In genomic region chr1:58813361-58813760, GRCh38 we compare ENCODE assay signal across 13 cellular contexts. TPM values are rescaled to one million over a fixed set of nuclear protein-coding genes. Genes with fewer than 3 reads are reported as not detected.
DNase-seq lines count a peak whose midpoint lies in the region; ATAC-seq and TF ChIP-seq lines count a peak whose summit lies in the region.
"Had no signal": no experiment of that assay in that cellular context is flagged by ENCODE, and none has a peak within 500 bp of the region (broad histone marks: within the 10 kb centered on the region; RNA-seq: fewer than 3 reads in every experiment).

No MANE protein-coding gene starts in this region.

- H3K36me3 Mint-ChIP-seq in activated T-helper 1 cell treated with anti-CD3 and anti-CD28 coated beads, Interleukin-12 subunit alpha, Interleukin-12 subunit beta, Interleukin-2, Interleukin-4 antibody, amounts not matched to agents 30 ng/mL and 10 ng/mL and 1 ng/mL, durations not matched to agents 14 hours and 24 hours and 36 hours (ENCODE audit: low read depth) = peaks cover 1% of the 10 kb centered on the region
- H3K36me3 Mint-ChIP-seq in naive B cell = no peaks in the 10 kb centered on the region
- H3K36me3 Mint-ChIP-seq: activated naive CD8-positive, alpha-beta T cell treated with anti-CD3 and anti-CD28 coated beads, Interleukin-2, amount 10 ng/mL, durations not matched to agents 7 days and 5 days had no signal

- H3K36me3 ChIP-seq in heart right ventricle (no peaks in the 10 kb centered on the region), uterus (no peaks in the 10 kb centered on the region), adrenal gland (replicated peaks in 1 of 2) (no peaks in the 10 kb centered on the region)
- H3K36me3 ChIP-seq: BLaER1 had no signal

- TF ChIP-seq CTCF in heart right ventricle (IDR thresholded peaks at IDR 0.05) (no peak), uterus (IDR thresholded peaks at IDR 0.05) (no peak), adrenal gland (IDR thresholded peaks at IDR 0.05) (no peak)

- intact Hi-C loops in heart right ventricle (cut with DNase I) = loop anchor here in 6 of 10 donors (5.0 to 10.0 kb wide), 6 partner anchors 61 to 481 kb away; partner anchors contain the start of gene FGGY (in 1 of the 6)
- intact Hi-C loops in Right ventricle myocardium inferior (cut with DNase I) = no loop called here
- intact Hi-C loops in activated T-helper 1 cell treated with anti-CD3 and anti-CD28 coated beads, Interleukin-12 subunit alpha, Interleukin-12 subunit beta, Interleukin-2, Interleukin-4 antibody, amounts not matched to agents 30 ng/mL and 10 ng/mL and 1 ng/mL, durations not matched to agents 14 hours and 24 hours and 36 hours (cut with micrococcal nuclease) = no loop called here
- intact Hi-C loops in uterus (cut with DNase I; ENCODE audit: low total_unique reads) = no loop called here
- intact Hi-C loops in adrenal gland (cut with DNase I) = no loop called here

- 90 to 100% methylated on average over 1 of the region's 1 CpG for WGBS in heart right ventricle, 2 donors
- 73 to 87% (median 80%) methylated on average over 1 of the region's 1 CpG for WGBS in adrenal gland, 4 donors

- peak overlapping the region; percentile 56 for H3K4me3 Mint-ChIP-seq in activated T-helper 1 cell treated with anti-CD3 and anti-CD28 coated beads, Interleukin-12 subunit alpha, Interleukin-12 subunit beta, Interleukin-2, Interleukin-4 antibody, amounts not matched to agents 30 ng/mL and 10 ng/mL and 1 ng/mL, durations not matched to agents 14 hours and 24 hours and 36 hours
- H3K4me3 Mint-ChIP-seq in naive B cell = peak overlapping the region in 5 of 8 donors; percentile 32 to 99 (median 68)

- ATAC-seq in heart right ventricle = no peak
- no peak for ATAC-seq in Right ventricle myocardium inferior
- no peak for ATAC-seq in naive B cell (ENCODE audit: low read depth in 2 of 2)

- H3K27me3 Mint-ChIP-seq in activated T-helper 1 cell treated with anti-CD3 and anti-CD28 coated beads, Interleukin-12 subunit alpha, Interleukin-12 subunit beta, Interleukin-2, Interleukin-4 antibody, amounts not matched to agents 30 ng/mL and 10 ng/mL and 1 ng/mL, durations not matched to agents 14 hours and 24 hours and 36 hours (ENCODE audit: insufficient read depth) = no peaks in the 10 kb centered on the region
- no peaks in the 10 kb centered on the region for H3K27me3 Mint-ChIP-seq in naive B cell
- H3K27me3 Mint-ChIP-seq: activated naive CD8-positive, alpha-beta T cell treated with anti-CD3 and anti-CD28 coated beads, Interleukin-2, amount 10 ng/mL, durations not matched to agents 7 days and 5 days had no signal

- peaks cover 64% of the 10 kb centered on the region for H3K4me1 Mint-ChIP-seq in activated T-helper 1 cell treated with anti-CD3 and anti-CD28 coated beads, Interleukin-12 subunit alpha, Interleukin-12 subunit beta, Interleukin-2, Interleukin-4 antibody, amounts not matched to agents 30 ng/mL and 10 ng/mL and 1 ng/mL, durations not matched to agents 14 hours and 24 hours and 36 hours (ENCODE audit: low read depth)
- peaks cover 38 to 66% (median 60%) of the 10 kb centered on the region in 3 donors for H3K4me1 Mint-ChIP-seq in naive B cell

- peaks cover 0 to 73% (median 37%) of the 10 kb centered on the region in 9 donors for H3K4me1 ChIP-seq in heart right ventricle
- H3K4me1 ChIP-seq in uterus = no peaks in the 10 kb centered on the region
- peaks cover 17 to 36% of the 10 kb centered on the region in 2 donors for H3K4me1 ChIP-seq in adrenal gland (replicated peaks in 1 of 2)

- H3K9me3 ChIP-seq in heart right ventricle = no peaks in the 10 kb centered on the region
- H3K9me3 ChIP-seq in uterus = no peaks in the 10 kb centered on the region
- no peaks in the 10 kb centered on the region for H3K9me3 ChIP-seq in adrenal gland (replicated peaks in 1 of 3)
- H3K9me3 ChIP-seq: BLaER1 had no signal

- DNase-seq in heart right ventricle = no peak
- no peak for DNase-seq in Right ventricle myocardium inferior (ENCODE audit: missing footprints)
- DNase-seq in activated T-helper 1 cell treated with anti-CD3 and anti-CD28 coated beads, Interleukin-12 subunit alpha, Interleukin-12 subunit beta, Interleukin-2, Interleukin-4 antibody, amounts not matched to agents 30 ng/mL and 10 ng/mL and 1 ng/mL, durations not matched to agents 14 hours and 24 hours and 36 hours (ENCODE audit: low spot score) = no peak
- no peak for DNase-seq in naive B cell
- no peak for DNase-seq in uterus
- no peak for DNase-seq in NCI-H526 (lab: John Stamatoyannopoulos, UW)
- DNase-seq in adrenal gland = no peak
- DNase-seq in NCI-H1417 treated with DMSO at 0.1 percent for 48 hours (lab: John Stamatoyannopoulos, UW) = no peak
- DNase-seq: activated CD4-positive, CD25-positive, alpha-beta regulatory T cell treated with anti-CD3 and anti-CD28 coated beads, Interleukin-2, amount 50 U/mL, for 72 hours; activated naive CD8-positive, alpha-beta T cell treated with anti-CD3 and anti-CD28 coated beads, Interleukin-2, amount 10 ng/mL, durations not matched to agents 7 days and 5 days; NCI-H2107; OCI-M1 had no signal

- peak overlapping the region; percentile 27 for H3K27ac Mint-ChIP-seq in activated T-helper 1 cell treated with anti-CD3 and anti-CD28 coated beads, Interleukin-12 subunit alpha, Interleukin-12 subunit beta, Interleukin-2, Interleukin-4 antibody, amounts not matched to agents 30 ng/mL and 10 ng/mL and 1 ng/mL, durations not matched to agents 14 hours and 24 hours and 36 hours
- peak overlapping the region; percentile 72 to 94 (median 92) for H3K27ac Mint-ChIP-seq in naive B cell
- H3K27ac Mint-ChIP-seq: activated naive CD8-positive, alpha-beta T cell treated with anti-CD3 and anti-CD28 coated beads, Interleukin-2, amount 10 ng/mL, durations not matched to agents 7 days and 5 days had no signal

- no peaks in the 10 kb centered on the region for H3K27me3 ChIP-seq in heart right ventricle
- no peaks in the 10 kb centered on the region for H3K27me3 ChIP-seq in uterus
- no peaks in the 10 kb centered on the region for H3K27me3 ChIP-seq in adrenal gland
- H3K27me3 ChIP-seq: BLaER1 had no signal

- TF ChIP-seq POLR2A in uterus (IDR thresholded peaks at IDR 0.05) (no peak), adrenal gland (IDR thresholded peaks at IDR 0.05) (no peak)

- no peaks in the 10 kb centered on the region for H3K9me3 Mint-ChIP-seq in activated T-helper 1 cell treated with anti-CD3 and anti-CD28 coated beads, Interleukin-12 subunit alpha, Interleukin-12 subunit beta, Interleukin-2, Interleukin-4 antibody, amounts not matched to agents 30 ng/mL and 10 ng/mL and 1 ng/mL, durations not matched to agents 14 hours and 24 hours and 36 hours
- no peaks in the 10 kb centered on the region for H3K9me3 Mint-ChIP-seq in naive B cell
- H3K9me3 Mint-ChIP-seq: activated naive CD8-positive, alpha-beta T cell treated with anti-CD3 and anti-CD28 coated beads, Interleukin-2, amount 10 ng/mL, durations not matched to agents 7 days and 5 days had no signal

- peak overlapping the region in 8 of 10 donors; percentile 87 to 97 (median 91) for H3K27ac ChIP-seq in heart right ventricle
- H3K27ac ChIP-seq in uterus = peak overlapping the region; percentile 93 to 95
- peak overlapping the region in 2 of 5 donors; percentile 93 to 94 for H3K27ac ChIP-seq in adrenal gland
- H3K27ac ChIP-seq: BLaER1 had no signal

- H3K4me3 ChIP-seq in heart right ventricle = no peak overlapping the region
- H3K4me3 ChIP-seq in uterus = no peak overlapping the region
- H3K4me3 ChIP-seq in adrenal gland = no peak overlapping the region
- H3K4me3 ChIP-seq: BLaER1 had no signal

RNA-seq across cellular contexts. Expression of gene JUN, which starts 29.5 kb away (rescaled TPM):
- total RNA-seq in heart right ventricle (100 to 1,000 TPM in 3 of 10 donors, 10 to 100 TPM in 7; 47.0 to 209 (median 78.8) TPM), Right ventricle myocardium inferior (64.2 TPM), uterus (100 to 1,000 TPM; 154 to 246 (median 239) TPM), adrenal gland (100 to 1,000 TPM in 1 of 8 donors, 10 to 100 TPM in 7; 37.8 to 250 (median 74.2) TPM)
- polyA plus RNA-seq in heart right ventricle (10 to 100 TPM; 48.8 to 78.3 TPM), naive B cell (ENCODE audit: low read depth in 6 of 6) (100 to 1,000 TPM in 5 of 6 donors, 10 to 100 TPM in 1; 65.0 to 352 (median 221) TPM), adrenal gland (10 to 100 TPM; 35.9 to 54.9 (median 43.1) TPM)
- total RNA-seq in activated T-helper 1 cell treated with anti-CD3 and anti-CD28 coated beads, Interleukin-12 subunit alpha, Interleukin-12 subunit beta, Interleukin-2, Interleukin-4 antibody, amounts not matched to agents 30 ng/mL and 10 ng/mL and 1 ng/mL, durations not matched to agents 14 hours and 24 hours and 36 hours = 68.5 and 71.6 TPM in 2 replicates

Comparison
In these comparisons a context has a peak if more than half of its experiments do, and no peak if none do; other contexts are left out.
1. intact Hi-C loops: an anchor here in heart right ventricle (5.0 to 10.0 kb wide); none called in Right ventricle myocardium inferior, activated T-helper 1 cell treated with anti-CD3 and anti-CD28 coated beads, Interleukin-12 subunit alpha, Interleukin-12 subunit beta, Interleukin-2, Interleukin-4 antibody, amounts not matched to agents 30 ng/mL and 10 ng/mL and 1 ng/mL, durations not matched to agents 14 hours and 24 hours and 36 hours, uterus and adrenal gland.